Comparison of ENCODE assay signal across 8 cellular contexts in the genomic region with DNA sequence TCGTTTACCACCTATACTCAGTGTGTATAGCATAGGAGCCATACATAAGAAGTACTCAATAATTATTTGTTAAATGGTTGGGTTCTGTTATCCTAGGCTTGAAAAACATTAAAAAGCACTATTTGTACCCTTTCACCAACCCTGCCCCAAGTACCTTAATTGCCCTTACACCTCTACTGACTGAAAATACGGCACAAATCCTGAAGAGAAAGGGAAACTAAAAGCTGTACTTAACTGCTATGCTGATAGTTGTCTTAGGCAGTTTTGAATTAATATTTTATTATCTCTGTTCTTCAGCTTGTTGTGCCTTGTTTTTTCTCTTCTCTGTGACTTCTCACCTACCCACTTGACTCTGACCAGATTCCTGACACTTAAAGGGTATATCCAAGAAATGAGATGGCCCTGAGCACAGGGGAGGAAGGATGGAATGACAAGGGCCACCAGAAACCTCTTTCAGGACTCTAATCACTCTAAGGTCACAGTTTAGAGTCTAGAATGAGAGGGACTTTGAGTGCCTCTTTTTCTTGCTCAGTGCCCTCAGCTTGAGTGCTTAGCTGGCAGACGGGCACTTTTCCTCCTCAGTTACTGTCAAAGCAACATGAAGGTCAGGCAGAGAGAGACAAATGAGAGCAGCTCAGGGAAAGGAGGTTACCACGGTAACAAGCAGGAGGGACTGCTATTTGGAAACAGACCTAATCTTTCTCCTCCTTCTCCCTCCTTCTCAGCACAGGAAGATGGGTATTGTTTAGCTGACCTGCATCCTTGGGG.
DNase-seq lines count a peak whose midpoint lies in the region; ATAC-seq and TF ChIP-seq lines count a peak whose summit lies in the region.

No MANE protein-coding gene starts in this region.

- DNase-seq in G401 (ENCODE audit: low spot score) = peak; percentile 98
- peak; percentile 97 for DNase-seq in NCI-H82 (lab: John Stamatoyannopoulos, UW)
- DNase-seq in cardiac fibroblast (ENCODE audit: low read depth in 2 of 2) = peak; percentile 62 to 81
- DNase-seq in upper lobe of right lung = no peak
- no peak for DNase-seq in NCI-H1048 (lab: John Stamatoyannopoulos, UW)

- TF ChIP-seq CTCF in cardiac fibroblast (IDR thresholded peaks at IDR 0.05; ENCODE audit: low read depth, low read length) (no peak), liver (IDR thresholded peaks at IDR 0.05; ENCODE audit: low read depth, low read length, missing input control) (no peak), upper lobe of right lung (IDR thresholded peaks at IDR 0.05) (no peak)

- TF ChIP-seq RAD21 in liver (IDR thresholded peaks at IDR 0.05) = peak in 1 of 2 donors; percentile 15

- in situ Hi-C loops in G401 (cut with HindIII; ENCODE audit: low sequenced_read_pairs) = no loop called here

- H3K4me1 ChIP-seq in liver (ENCODE audit: control insufficient read depth in 4 of 4, insufficient read depth in 4 of 4, low read length in 3 of 4) (peaks cover 2 to 15% (median 15%) of the 10 kb centered on the region in 4 donors), upper lobe of right lung (peaks cover 30% of the 10 kb centered on the region)

- ATAC-seq in HG03135 (IDR thresholded peaks at IDR 0.05; ENCODE audit: unreplicated experiment) = peak; percentile 55
- ATAC-seq in upper lobe of right lung = peak; percentile 85
- no peak for ATAC-seq in GM21423 (IDR thresholded peaks at IDR 0.05; ENCODE audit: unreplicated experiment)

- no peaks in the 10 kb centered on the region for H3K36me3 ChIP-seq in liver (ENCODE audit: control insufficient read depth in 4 of 4, insufficient read depth in 3 of 4, low read depth in 1 of 4, low read length in 3 of 4)
- no peaks in the 10 kb centered on the region for H3K36me3 ChIP-seq in upper lobe of right lung

- WGBS in liver = 33% methylated on average over 4 of the region's 4 CpGs

- H3K9me3 ChIP-seq in liver (ENCODE audit: control insufficient read depth in 4 of 4, low read length in 3 of 4) = no peaks in the 10 kb centered on the region
- no peaks in the 10 kb centered on the region for H3K9me3 ChIP-seq in upper lobe of right lung

- H3K27me3 ChIP-seq in liver (ENCODE audit: control insufficient read depth in 4 of 4, insufficient read depth in 4 of 4, low read length in 3 of 4) (no peaks in the 10 kb centered on the region), upper lobe of right lung (no peaks in the 10 kb centered on the region)

- intact Hi-C loops in upper lobe of right lung (cut with DNase I) = no loop called here

- peak overlapping the region; percentile 37 to 73 for H3K27ac ChIP-seq in liver (ENCODE audit: low read depth in 1 of 2, low read length in 2 of 2)
- peak overlapping the region; percentile 47 for H3K27ac ChIP-seq in upper lobe of right lung

- H3K4me3 ChIP-seq in cardiac fibroblast (replicated peaks in 1 of 2; ENCODE audit: low read depth in 2 of 2, low read length in 2 of 2) (no peak overlapping the region), liver (ENCODE audit: low read depth in 1 of 3, low read length in 3 of 3) (peak overlapping the region in 1 of 3 donors; percentile 21), upper lobe of right lung (peak overlapping the region; percentile 15)

- H3K9ac ChIP-seq in liver (ENCODE audit: low read depth in 1 of 2, low read length in 2 of 2) = peak overlapping the region in 1 of 2 donors; percentile 82

TF ChIP-seq in liver, 16 proteins besides CTCF, POLR2A, EP300 and RAD21:
- TF ChIP-seq GABPA (IDR thresholded peaks at IDR 0.05 in 1 of 2, conservative IDR thresholded peaks at IDR 0.05 in 1 of 2) (no peak), SP1 (IDR thresholded peaks at IDR 0.05) (no peak), HNF4A (conservative IDR thresholded peaks at IDR 0.05) (no peak)
- TF ChIP-seq, protein P1, sequence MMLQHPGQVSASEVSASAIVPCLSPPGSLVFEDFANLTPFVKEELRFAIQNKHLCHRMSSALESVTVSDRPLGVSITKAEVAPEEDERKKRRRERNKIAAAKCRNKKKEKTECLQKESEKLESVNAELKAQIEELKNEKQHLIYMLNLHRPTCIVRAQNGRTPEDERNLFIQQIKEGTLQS (IDR thresholded peaks at IDR 0.05) = no peak
- TF ChIP-seq, protein P2, sequence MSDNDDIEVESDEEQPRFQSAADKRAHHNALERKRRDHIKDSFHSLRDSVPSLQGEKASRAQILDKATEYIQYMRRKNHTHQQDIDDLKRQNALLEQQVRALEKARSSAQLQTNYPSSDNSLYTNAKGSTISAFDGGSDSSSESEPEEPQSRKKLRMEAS (IDR thresholded peaks at IDR 0.05) = no peak

Comparison
In these comparisons a context has a peak if more than half of its experiments do, and no peak if none do; other contexts are left out.
1. DNase-seq: peak in G401 (single experiment), NCI-H82 (single experiment) and cardiac fibroblast (2 of 2); none in upper lobe of right lung (single experiment) and NCI-H1048 (single experiment).